ENCODE assay signal across 9 cellular contexts in the genomic region with DNA sequence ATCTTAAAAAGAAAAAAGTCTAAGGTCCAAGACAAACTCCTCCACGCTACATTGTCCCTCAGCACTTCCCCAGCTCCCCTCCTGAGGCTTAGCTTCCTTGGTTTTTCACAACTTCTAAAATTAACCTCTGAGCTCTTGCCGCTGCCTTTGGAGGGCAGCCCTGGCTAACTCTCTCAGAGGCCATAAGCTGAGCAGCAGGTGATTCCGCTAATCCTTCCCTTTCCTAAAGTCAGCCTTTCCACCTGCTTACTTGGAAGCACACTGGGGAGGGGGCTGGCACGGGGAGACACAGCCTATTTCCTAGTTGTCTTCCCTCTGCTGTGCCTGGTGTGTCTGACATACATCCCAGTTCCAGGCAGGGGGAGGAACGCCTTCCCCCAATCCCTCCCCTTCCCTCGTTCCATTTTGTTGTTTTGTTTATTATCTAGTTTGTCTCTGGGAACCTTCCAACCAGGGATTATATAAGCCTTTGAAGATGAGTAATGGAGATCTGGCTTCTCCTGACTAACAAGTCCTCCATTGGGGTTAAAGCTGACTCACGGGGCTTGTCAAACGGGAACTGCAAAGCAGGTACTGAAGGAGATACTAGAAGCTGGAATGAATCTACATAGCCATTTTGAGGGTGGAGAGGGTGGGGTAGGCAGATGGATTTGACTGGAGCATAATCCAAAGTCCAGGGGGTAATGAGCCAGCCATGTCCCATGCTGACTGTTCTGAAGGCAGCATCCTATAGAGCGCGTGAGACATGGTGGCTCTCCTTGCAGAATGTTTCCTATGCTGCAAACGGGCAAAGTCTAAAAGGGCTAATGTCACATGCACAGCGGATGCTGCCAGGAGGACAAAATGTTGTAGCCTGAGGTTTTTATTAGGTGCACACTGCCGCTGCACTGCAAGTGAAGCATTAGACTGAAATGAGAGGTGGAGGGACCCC.
DNase-seq lines count a peak whose midpoint lies in the region; ATAC-seq and TF ChIP-seq lines count a peak whose summit lies in the region.
"Had no signal": no experiment of that assay in that cellular context is flagged by ENCODE, and none has a peak within 500 bp of the region (broad histone marks: within the 10 kb centered on the region; RNA-seq: fewer than 3 reads in every experiment).

No MANE protein-coding gene starts in this region.

- H3K9me3 ChIP-seq in mammary epithelial cell (replicated peaks; ENCODE audit: insufficient read depth, low read length) (no peaks in the 10 kb centered on the region), right lobe of liver (no peaks in the 10 kb centered on the region)

- H3K4me1 Mint-ChIP-seq in activated CD8-positive, alpha-beta memory T cell treated with anti-CD3 and anti-CD28 coated beads, Interleukin-2, amount 10 ng/mL, durations not matched to agents 7 days and 5 days = no peaks in the 10 kb centered on the region

- no peak overlapping the region for H3K27ac ChIP-seq in mammary epithelial cell (ENCODE audit: insufficient read depth, low read depth, low read length)
- no peak overlapping the region for H3K27ac ChIP-seq in right lobe of liver

- H3K4me1 ChIP-seq in mammary epithelial cell (ENCODE audit: insufficient read depth, low read length) (no peaks in the 10 kb centered on the region), right lobe of liver (peaks cover 0 to 22% (median 0%) of the 10 kb centered on the region in 4 donors)

- DNase-seq in AG20443 (ENCODE audit: low spot score) (peak; percentile 50), HT-29 (ENCODE audit: low spot score) (peak; percentile 63), mammary epithelial cell (peak; percentile 74), right lobe of liver (no peak), 8988T (no peak)
- DNase-seq in activated CD8-positive, alpha-beta memory T cell treated with anti-CD3 and anti-CD28 coated beads, Interleukin-2, amount 10 ng/mL, durations not matched to agents 7 days and 5 days = no peak
- DNase-seq: activated CD4-positive, alpha-beta T cell treated with anti-CD3 and anti-CD28 coated beads for 48 hours had no signal

- in situ Hi-C loops in mammary epithelial cell (cut with MboI; ENCODE audit: low sequenced_read_pairs in 2 of 2) = no loop called here

- H3K36me3 Mint-ChIP-seq in activated CD8-positive, alpha-beta memory T cell treated with anti-CD3 and anti-CD28 coated beads, Interleukin-2, amount 10 ng/mL, durations not matched to agents 7 days and 5 days = peaks cover 6% of the 10 kb centered on the region

- H3K36me3 ChIP-seq in mammary epithelial cell (ENCODE audit: insufficient read depth, low read length) = no peaks in the 10 kb centered on the region
- H3K36me3 ChIP-seq in right lobe of liver = peaks cover 0 to 8% (median 0%) of the 10 kb centered on the region in 4 donors

- H4K20me1 ChIP-seq in mammary epithelial cell (ENCODE audit: insufficient read depth, low read length) = no peaks in the 10 kb centered on the region

- no peak overlapping the region for H3K4me3 Mint-ChIP-seq in activated CD8-positive, alpha-beta memory T cell treated with anti-CD3 and anti-CD28 coated beads, Interleukin-2, amount 10 ng/mL, durations not matched to agents 7 days and 5 days

- no peaks in the 10 kb centered on the region for H3K9me3 Mint-ChIP-seq in activated CD8-positive, alpha-beta memory T cell treated with anti-CD3 and anti-CD28 coated beads, Interleukin-2, amount 10 ng/mL, durations not matched to agents 7 days and 5 days (ENCODE audit: low read depth)

- TF ChIP-seq CTCF in mammary epithelial cell (conservative IDR thresholded peaks at IDR 0.05 in 1 of 2, IDR thresholded peaks at IDR 0.05 in 1 of 2; ENCODE audit: extremely low read depth in 1 of 2, insufficient read depth in 1 of 2, low read depth in 1 of 2, low read length in 2 of 2) (no peak), right lobe of liver (IDR thresholded peaks at IDR 0.05) (no peak)

- H3K27me3 Mint-ChIP-seq in activated CD8-positive, alpha-beta memory T cell treated with anti-CD3 and anti-CD28 coated beads, Interleukin-2, amount 10 ng/mL, durations not matched to agents 7 days and 5 days = no peaks in the 10 kb centered on the region

- peak; percentile 15 to 75 (median 43) for ATAC-seq in right lobe of liver
- no peak for ATAC-seq in HG03432 (IDR thresholded peaks at IDR 0.05; ENCODE audit: unreplicated experiment)
- ATAC-seq in HG02763 (IDR thresholded peaks at IDR 0.05; ENCODE audit: unreplicated experiment) = no peak
- ATAC-seq in activated CD8-positive, alpha-beta memory T cell treated with anti-CD3 and anti-CD28 coated beads, Interleukin-2, amount 10 ng/mL, durations not matched to agents 7 days and 5 days = no peak

- no peak overlapping the region for H3K9ac ChIP-seq in mammary epithelial cell (ENCODE audit: insufficient read depth, low read length)

- dilution Hi-C loops in mammary epithelial cell (cut with HindIII; ENCODE audit: low sequenced_read_pairs) = no loop called here

- TF ChIP-seq POLR2A in right lobe of liver (IDR thresholded peaks at IDR 0.05) = no peak

- CTCF ChIA-PET in mammary epithelial cell (lab: Charles Lee; ENCODE audit: low non-redundant PET) = no interaction called here
- CTCF ChIA-PET in activated CD8-positive, alpha-beta memory T cell treated with anti-CD3 and anti-CD28 coated beads, Interleukin-2, amount 10 ng/mL, durations not matched to agents 7 days and 5 days (lab: Charles Lee) = interaction anchor here (1.5 kb wide), 1 partner anchor 15 kb away, joined by 3 read pairs; no protein-coding TSS in a partner anchor

- H3K4me3 ChIP-seq in mammary epithelial cell (replicated peaks in 1 of 3; ENCODE audit: insufficient read depth in 1 of 3, low read depth in 2 of 3, low read length in 3 of 3) (no peak overlapping the region), right lobe of liver (no peak overlapping the region)

- WGBS in mammary epithelial cell (ENCODE audit: low coverage, missing lambda C conversion rate) = 84% methylated on average over 10 of the region's 13 CpGs
- WGBS in right lobe of liver (ENCODE audit: insufficient coverage, low coverage, low lambda C conversion rate, missing lambda C conversion rate) = 82% methylated on average over 10 of the region's 13 CpGs

- intact Hi-C loops in mammary epithelial cell (cut with micrococcal nuclease) (no loop called here), right lobe of liver (cut with DNase I) (no loop called here)

- no peak overlapping the region for H3K4me2 ChIP-seq in mammary epithelial cell (ENCODE audit: insufficient read depth, low read depth, low read length)

- no peak overlapping the region for H3K27ac Mint-ChIP-seq in activated CD8-positive, alpha-beta memory T cell treated with anti-CD3 and anti-CD28 coated beads, Interleukin-2, amount 10 ng/mL, durations not matched to agents 7 days and 5 days

- no peaks in the 10 kb centered on the region for H3K27me3 ChIP-seq in mammary epithelial cell (ENCODE audit: insufficient read depth, low read length)
- H3K27me3 ChIP-seq in right lobe of liver = no peaks in the 10 kb centered on the region

- BruUV-seq in mammary epithelial cell (replicated peaks; lab: Mats Ljungman, UMichigan) = no TSS peak

- H2AFZ ChIP-seq in mammary epithelial cell (ENCODE audit: low read depth, low read length) = no peak overlapping the region

- H3K79me2 ChIP-seq in mammary epithelial cell (ENCODE audit: insufficient read depth, low read length) = no peaks in the 10 kb centered on the region

Comparison
In these comparisons a context has a peak if more than half of its experiments do, and no peak if none do; other contexts are left out.
1. DNase-seq: peak in AG20443 (single experiment), HT-29 (single experiment) and mammary epithelial cell (single experiment); none in right lobe of liver (0 of 3), 8988T (single experiment) and activated CD8-positive, alpha-beta memory T cell treated with anti-CD3 and anti-CD28 coated beads, Interleukin-2, amount 10 ng/mL, durations not matched to agents 7 days and 5 days (single experiment).
2. ATAC-seq: peak in right lobe of liver (4 of 4); none in HG03432 (single experiment), HG02763 (single experiment) and activated CD8-positive, alpha-beta memory T cell treated with anti-CD3 and anti-CD28 coated beads, Interleukin-2, amount 10 ng/mL, durations not matched to agents 7 days and 5 days (single experiment).